1 cellular context compared by ENCODE assay signal in the genomic region with DNA sequence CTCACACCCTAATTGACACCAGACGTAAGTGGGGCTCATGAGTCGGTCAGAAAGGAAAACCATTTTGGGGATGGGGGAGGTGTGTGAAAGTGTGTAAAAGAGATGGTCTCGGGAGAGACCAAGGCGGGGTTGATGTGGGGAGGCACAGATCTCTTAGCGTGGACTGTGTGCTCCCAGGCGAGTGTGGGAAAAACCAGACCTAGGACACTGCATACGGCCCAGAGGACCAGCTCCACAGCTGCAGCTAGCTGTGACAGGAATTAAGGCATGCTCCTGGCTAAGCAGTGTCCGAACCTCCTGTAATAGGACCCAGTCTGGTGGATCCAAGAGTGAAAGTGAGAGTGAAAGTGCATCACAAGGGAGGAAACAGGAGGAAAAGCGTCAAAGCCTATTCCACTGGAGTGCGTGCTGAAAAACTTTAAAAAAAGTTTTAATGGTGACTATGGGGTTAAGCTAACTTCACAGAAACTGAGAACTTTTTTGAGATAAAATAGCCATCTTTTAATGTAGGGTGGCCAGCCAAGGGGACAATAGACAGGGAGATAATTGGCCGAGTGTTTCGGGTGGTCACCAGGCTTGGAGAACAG.
A peak's percentile ranks its signal among the peaks of the same experiment; 100 is the strongest.
TF ChIP-seq lines count a peak whose summit lies in the region.

No MANE protein-coding gene starts in this region.

TF ChIP-seq in K562, 482 proteins besides CTCF, POLR2A, EP300 and RAD21:
- TF ChIP-seq, protein P1, sequence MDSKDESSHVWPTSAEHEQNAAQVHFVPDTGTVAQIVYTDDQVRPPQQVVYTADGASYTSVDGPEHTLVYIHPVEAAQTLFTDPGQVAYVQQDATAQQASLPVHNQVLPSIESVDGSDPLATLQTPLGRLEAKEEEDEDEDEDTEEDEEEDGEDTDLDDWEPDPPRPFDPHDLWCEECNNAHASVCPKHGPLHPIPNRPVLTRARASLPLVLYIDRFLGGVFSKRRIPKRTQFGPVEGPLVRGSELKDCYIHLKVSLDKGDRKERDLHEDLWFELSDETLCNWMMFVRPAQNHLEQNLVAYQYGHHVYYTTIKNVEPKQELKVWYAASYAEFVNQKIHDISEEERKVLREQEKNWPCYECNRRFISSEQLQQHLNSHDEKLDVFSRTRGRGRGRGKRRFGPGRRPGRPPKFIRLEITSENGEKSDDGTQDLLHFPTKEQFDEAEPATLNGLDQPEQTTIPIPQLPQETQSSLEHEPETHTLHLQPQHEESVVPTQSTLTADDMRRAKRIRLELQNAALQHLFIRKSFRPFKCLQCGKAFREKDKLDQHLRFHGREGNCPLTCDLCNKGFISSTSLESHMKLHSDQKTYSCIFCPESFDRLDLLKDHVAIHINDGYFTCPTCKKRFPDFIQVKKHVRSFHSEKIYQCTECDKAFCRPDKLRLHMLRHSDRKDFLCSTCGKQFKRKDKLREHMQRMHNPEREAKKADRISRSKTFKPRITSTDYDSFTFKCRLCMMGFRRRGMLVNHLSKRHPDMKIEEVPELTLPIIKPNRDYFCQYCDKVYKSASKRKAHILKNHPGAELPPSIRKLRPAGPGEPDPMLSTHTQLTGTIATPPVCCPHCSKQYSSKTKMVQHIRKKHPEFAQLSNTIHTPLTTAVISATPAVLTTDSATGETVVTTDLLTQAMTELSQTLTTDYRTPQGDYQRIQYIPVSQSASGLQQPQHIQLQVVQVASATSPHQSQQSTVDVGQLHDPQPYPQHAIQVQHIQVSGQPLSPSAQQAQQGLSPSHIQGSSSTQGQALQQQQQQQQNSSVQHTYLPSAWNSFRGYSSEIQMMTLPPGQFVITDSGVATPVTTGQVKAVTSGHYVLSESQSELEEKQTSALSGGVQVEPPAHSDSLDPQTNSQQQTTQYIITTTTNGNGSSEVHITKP (IDR thresholded peaks at IDR 0.05; ENCODE audit: partially characterized antibody) = peak; percentile 39
- TF ChIP-seq ZNF280B (CRISPR knock-in tag; IDR thresholded peaks at IDR 0.05) (0 out of 2 replicates have a peak, but pooled peaks have one; percentile 36), RFX1 (IDR thresholded peaks at IDR 0.05) (no peak), CBX1 (IDR thresholded peaks at IDR 0.05; ENCODE audit: low read depth) (peak; percentile 40; the same call in 1 of the 2 replicates)
